8 cellular contexts compared by ENCODE assay signal in the genomic region with DNA sequence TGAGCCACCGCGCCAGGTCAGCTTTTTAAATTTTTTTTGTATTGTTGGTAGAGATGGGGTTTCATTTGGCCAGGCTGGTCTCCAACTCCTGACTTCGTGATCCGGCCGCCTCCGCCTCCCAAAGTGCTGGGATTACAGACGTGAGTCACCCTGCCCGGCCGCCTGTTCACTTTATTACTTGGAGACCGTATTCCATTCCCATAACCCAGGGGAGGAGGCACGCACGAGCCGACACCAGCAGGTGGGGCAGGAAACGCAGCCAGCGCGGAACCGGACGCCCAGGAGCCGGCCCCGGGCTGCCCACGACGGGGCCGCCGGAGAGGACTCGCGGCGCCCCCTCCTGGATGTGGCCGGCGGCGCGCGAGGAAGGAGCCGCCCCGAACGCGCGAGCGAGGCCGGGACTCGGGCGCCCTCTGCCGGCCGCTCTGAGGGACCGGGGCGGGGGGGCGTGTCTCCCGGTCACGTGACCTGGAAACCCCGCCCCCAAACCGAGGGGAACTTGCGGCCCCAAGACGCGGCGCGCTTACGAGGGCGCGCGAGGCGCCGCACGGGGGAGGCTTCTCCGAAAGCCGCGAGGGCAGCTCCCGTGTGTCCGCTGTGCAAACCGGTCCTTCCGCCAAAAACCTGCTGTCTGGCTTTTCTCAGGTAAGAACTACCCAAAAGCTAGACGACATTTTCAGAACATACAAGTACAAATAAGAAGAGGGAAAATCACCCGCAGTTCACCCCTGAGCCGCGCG. TPM values are rescaled to one million over a fixed set of nuclear protein-coding genes. Genes with fewer than 3 reads are reported as not detected.
DNase-seq lines count a peak whose midpoint lies in the region; ATAC-seq and TF ChIP-seq lines count a peak whose summit lies in the region.

No MANE protein-coding gene starts in this region.

- H3K4ac ChIP-seq in neuronal stem cell (ENCODE audit: low read length), result no peak overlapping the region

- no peak for DNase-seq in DND-41
- DNase-seq in NCI-H2029 treated with DMSO at 0.1 percent for 48 hours (lab: John Stamatoyannopoulos, UW), result peak; percentile 20
- DNase-seq in activated T-cell treated with anti-CD3 and anti-CD28 coated beads for 48 hours (ENCODE audit: low read depth), result peak; percentile 92
- peak; percentile 94 for DNase-seq in fibroblast of pulmonary artery (ENCODE audit: low read depth)
- peak; percentile 63 for DNase-seq in neuronal stem cell (ENCODE audit: low spot score)
- DNase-seq in stromal cell of bone marrow (ENCODE audit: low read depth), result peak; percentile 95

- H3K79me2 ChIP-seq in DND-41 (ENCODE audit: insufficient read depth, low read length), result no peaks in the 10 kb centered on the region

- H3K36me3 ChIP-seq in DND-41 (ENCODE audit: insufficient read depth, low read length), result peaks cover 3% of the 10 kb centered on the region; the same call in 1 of the 2 replicates
- H3K36me3 ChIP-seq in neuronal stem cell (replicated peaks in 1 of 2; ENCODE audit: control insufficient read depth in 2 of 2, insufficient read depth in 2 of 2, low read length in 2 of 2), result peaks cover 2 to 11% of the 10 kb centered on the region in 2 donors

- no peak overlapping the region for H3K4me2 ChIP-seq in DND-41 (ENCODE audit: insufficient read depth, low read length)
- H3K4me2 ChIP-seq in neuronal stem cell (ENCODE audit: insufficient read depth, low read length, poor library complexity, severe bottlenecking), result peak overlapping the region; percentile 2

- H2BK120ac ChIP-seq in neuronal stem cell (ENCODE audit: low read depth, low read length), result no peak overlapping the region

- H3K27ac ChIP-seq in DND-41 (ENCODE audit: low read length) (no peak overlapping the region), neuronal stem cell (replicated peaks; ENCODE audit: low read length) (no peak overlapping the region)

- no peak for ATAC-seq in DND-41 (ENCODE audit: insufficient read depth, low read depth)
- ATAC-seq in GM21737 (IDR thresholded peaks at IDR 0.05; ENCODE audit: unreplicated experiment), result peak; percentile 84
- ATAC-seq in HG02870 (IDR thresholded peaks at IDR 0.05; ENCODE audit: unreplicated experiment), result no peak

- no peaks in the 10 kb centered on the region for H4K20me1 ChIP-seq in DND-41 (ENCODE audit: insufficient read depth, low read length)

- H4K91ac ChIP-seq in neuronal stem cell (ENCODE audit: low read depth, low read length, poor library complexity), result no peak overlapping the region

- H3K9me3 ChIP-seq in DND-41 (ENCODE audit: insufficient read depth, low read length, severe bottlenecking), result peaks cover 5% of the 10 kb centered on the region
- H3K9me3 ChIP-seq in neuronal stem cell (replicated peaks in 1 of 2; ENCODE audit: control insufficient read depth in 2 of 2, insufficient read depth in 1 of 2, low read depth in 1 of 2, low read length in 2 of 2), result peaks cover 2 to 13% of the 10 kb centered on the region in 2 donors

- H3K4me3 ChIP-seq in DND-41 (ENCODE audit: low read depth in 1 of 2, low read length in 2 of 2) (no peak overlapping the region), fibroblast of pulmonary artery (replicated peaks; ENCODE audit: low read depth, low read length) (peak overlapping the region; percentile 32), neuronal stem cell (ENCODE audit: low read length in 2 of 2) (no peak overlapping the region)

- H3K4me1 ChIP-seq in DND-41 (ENCODE audit: insufficient read depth, low read length), result no peaks in the 10 kb centered on the region
- H3K4me1 ChIP-seq in neuronal stem cell (ENCODE audit: control insufficient read depth in 2 of 2, insufficient read depth in 1 of 2, low read depth in 1 of 2, low read length in 2 of 2), result no peaks in the 10 kb centered on the region

- H2AFZ ChIP-seq in DND-41 (ENCODE audit: low read depth, low read length), result no peak overlapping the region
- peak overlapping the region; percentile 56 for H2AFZ ChIP-seq in neuronal stem cell (ENCODE audit: low read length)

- peak; percentile 27 for TF ChIP-seq CTCF in DND-41 (IDR thresholded peaks at IDR 0.05; ENCODE audit: borderline replicate concordance, extremely low read depth, low read length, poor library complexity, severe bottlenecking)
- peak; percentile 30 for TF ChIP-seq CTCF in fibroblast of pulmonary artery (IDR thresholded peaks at IDR 0.05; ENCODE audit: low read length, missing control alignments)

- H4K8ac ChIP-seq in neuronal stem cell (ENCODE audit: low read depth, low read length), result no peak overlapping the region

- H3K27me3 ChIP-seq in DND-41 (ENCODE audit: insufficient read depth, low read length, poor library complexity) (no peaks in the 10 kb centered on the region), neuronal stem cell (ENCODE audit: control insufficient read depth in 3 of 3, insufficient read depth in 3 of 3, low read depth in 1 of 3, low read length in 3 of 3) (no peaks in the 10 kb centered on the region)

- H3K9ac ChIP-seq in DND-41 (ENCODE audit: low read depth, low read length) (no peak overlapping the region), neuronal stem cell (ENCODE audit: low read depth, low read length, poor library complexity) (no peak overlapping the region)

- H2BK5ac ChIP-seq in neuronal stem cell (ENCODE audit: low read length), result no peak overlapping the region

- no CpG with 5 or more reads among the region's 74 CpGs for WGBS in neuronal stem cell (ENCODE audit: extremely low coverage in 2 of 2, insufficient read length in 2 of 2, insufficient replicate concordance in 1 of 2), 2 donors

- H3K18ac ChIP-seq in neuronal stem cell (ENCODE audit: low read length), result no peak overlapping the region

- no peak overlapping the region for H3K14ac ChIP-seq in neuronal stem cell (ENCODE audit: low read length)

- H3K79me1 ChIP-seq in neuronal stem cell (ENCODE audit: low read depth, low read length), result peaks cover 4% of the 10 kb centered on the region

- no peak overlapping the region for H2BK15ac ChIP-seq in neuronal stem cell (ENCODE audit: low read length)

- H2BK12ac ChIP-seq in neuronal stem cell (ENCODE audit: low read length), result no peak overlapping the region

- H2AK5ac ChIP-seq in neuronal stem cell (ENCODE audit: low read depth, low read length), result no peak overlapping the region

- H3K23ac ChIP-seq in neuronal stem cell (ENCODE audit: low read depth, low read length, poor library complexity), result no peak overlapping the region

RNA-seq across cellular contexts. Expression of a gene that starts 11.6 kb away (rescaled TPM):
- polyA plus RNA-seq in neuronal stem cell (2013, experiment 1 of 2), result 35.7 TPM
- polyA plus RNA-seq in neuronal stem cell (2013, experiment 2 of 2), result 35.1 TPM

RNA-seq across cellular contexts. Expression of a gene that starts 16.7 kb away (rescaled TPM):
- polyA plus RNA-seq in neuronal stem cell (2013, experiment 1 of 2), result 26.4 TPM
- 25.5 TPM for polyA plus RNA-seq in neuronal stem cell (2013, experiment 2 of 2)

RNA-seq across cellular contexts. Expression of a gene that starts 18.7 kb away (rescaled TPM):
- 1.1 TPM for polyA plus RNA-seq in neuronal stem cell (2013, experiment 1 of 2)
- 1.2 TPM for polyA plus RNA-seq in neuronal stem cell (2013, experiment 2 of 2)

RNA-seq across cellular contexts. Expression of a gene that starts 41.9 kb away (rescaled TPM):
- 0.75 TPM for polyA plus RNA-seq in neuronal stem cell (2013, experiment 1 of 2)
- polyA plus RNA-seq in neuronal stem cell (2013, experiment 2 of 2), result 0.87 TPM

RNA-seq across cellular contexts. Expression of a gene that starts 42.1 kb away (rescaled TPM):
- 8.9 TPM for polyA plus RNA-seq in neuronal stem cell (2013, experiment 1 of 2)
- polyA plus RNA-seq in neuronal stem cell (2013, experiment 2 of 2), result 9.1 TPM
